ENCODE assay signal across 22 cellular contexts in genomic region chr10:131435760-131436448, GRCh38.
"Had no signal": no experiment of that assay in that cellular context is flagged by ENCODE, and none has a peak within 500 bp of the region (broad histone marks: within the 10 kb centered on the region; RNA-seq: fewer than 3 reads in every experiment).

No MANE protein-coding gene starts in this region.

- H3K27me3 ChIP-seq: pancreas had no signal

- H3K36me3 ChIP-seq: heart right ventricle, left lung, pancreas, spleen, suprapubic skin, tibial artery, upper lobe of right lung had no signal

- H3K9me3 Mint-ChIP-seq: activated naive CD4-positive, alpha-beta T cell treated with anti-CD3 and anti-CD28 coated beads, Interleukin-2, amount 10 ng/mL, durations not matched to agents 7 days and 5 days; activated naive CD8-positive, alpha-beta T cell treated with anti-CD3 and anti-CD28 coated beads, Interleukin-2, amount 10 ng/mL, durations not matched to agents 7 days and 5 days; activated T-cell treated with anti-CD3 and anti-CD28 coated beads, Interleukin-2, amount 50 U/mL, for 72 hours; T-helper 2 cell treated with Interferon-gamma antibody and Interleukin-4, amounts not matched to agents 5 μg/mL and 100 μg/mL, for 36 hours had no signal

- H3K4me3 Mint-ChIP-seq: activated CD4-positive, alpha-beta T cell treated with anti-CD3 and anti-CD28 coated beads for 36 hours; activated naive CD4-positive, alpha-beta T cell treated with anti-CD3 and anti-CD28 coated beads, Interleukin-2, amount 10 ng/mL, durations not matched to agents 7 days and 5 days; activated naive CD8-positive, alpha-beta T cell treated with anti-CD3 and anti-CD28 coated beads, Interleukin-2, amount 10 ng/mL, durations not matched to agents 7 days and 5 days; activated T-cell treated with anti-CD3 and anti-CD28 coated beads, Interleukin-2, amount 50 U/mL, for 72 hours; effector memory CD8-positive, alpha-beta T cell; T-helper 2 cell treated with Interferon-gamma antibody and Interleukin-4, amounts not matched to agents 5 μg/mL and 100 μg/mL, for 36 hours had no signal

- H3K36me3 Mint-ChIP-seq: activated naive CD4-positive, alpha-beta T cell treated with anti-CD3 and anti-CD28 coated beads, Interleukin-2, amount 10 ng/mL, durations not matched to agents 7 days and 5 days; activated naive CD8-positive, alpha-beta T cell treated with anti-CD3 and anti-CD28 coated beads, Interleukin-2, amount 10 ng/mL, durations not matched to agents 7 days and 5 days had no signal

- DNase-seq: activated CD4-positive, alpha-beta T cell treated with anti-CD3 and anti-CD28 coated beads for 36 hours; activated CD4-positive, CD25-positive, alpha-beta regulatory T cell; activated naive CD4-positive, alpha-beta T cell treated with anti-CD3 and anti-CD28 coated beads, Interleukin-2, amount 10 ng/mL, durations not matched to agents 7 days and 5 days; activated naive CD8-positive, alpha-beta T cell treated with anti-CD3 and anti-CD28 coated beads, Interleukin-2, amount 10 ng/mL, durations not matched to agents 7 days and 5 days; activated T-cell treated with anti-CD3 and anti-CD28 coated beads for 4 hours; activated T-cell treated with anti-CD3 and anti-CD28 coated beads, Interleukin-2, amount 50 U/mL, for 72 hours; amniotic stem cell; cortex of kidney; effector memory CD8-positive, alpha-beta T cell; erythroblast; heart right ventricle; pancreas; psoas muscle; spleen; stimulated activated naive CD4-positive, alpha-beta T cell; T-helper 1 cell; tibial artery; upper lobe of right lung had no signal

- H3K4me1 Mint-ChIP-seq: activated CD4-positive, alpha-beta T cell treated with anti-CD3 and anti-CD28 coated beads for 36 hours; activated naive CD4-positive, alpha-beta T cell treated with anti-CD3 and anti-CD28 coated beads, Interleukin-2, amount 10 ng/mL, durations not matched to agents 7 days and 5 days; activated naive CD8-positive, alpha-beta T cell treated with anti-CD3 and anti-CD28 coated beads, Interleukin-2, amount 10 ng/mL, durations not matched to agents 7 days and 5 days had no signal

- H3K4me1 ChIP-seq: heart right ventricle, left lung, pancreas, psoas muscle, spleen, upper lobe of right lung had no signal

- H3K27me3 Mint-ChIP-seq: activated naive CD4-positive, alpha-beta T cell treated with anti-CD3 and anti-CD28 coated beads, Interleukin-2, amount 10 ng/mL, durations not matched to agents 7 days and 5 days had no signal

- H3K9me3 ChIP-seq: heart right ventricle, left lung, pancreas, psoas muscle, spleen, suprapubic skin, tibial artery, upper lobe of right lung had no signal

- H3K27ac ChIP-seq: heart right ventricle, left lung, pancreas, psoas muscle, spleen, suprapubic skin, tibial artery, upper lobe of right lung had no signal

- H3K27ac Mint-ChIP-seq: activated CD4-positive, alpha-beta T cell treated with anti-CD3 and anti-CD28 coated beads for 36 hours; activated naive CD4-positive, alpha-beta T cell treated with anti-CD3 and anti-CD28 coated beads, Interleukin-2, amount 10 ng/mL, durations not matched to agents 7 days and 5 days; activated naive CD8-positive, alpha-beta T cell treated with anti-CD3 and anti-CD28 coated beads, Interleukin-2, amount 10 ng/mL, durations not matched to agents 7 days and 5 days; activated T-cell treated with anti-CD3 and anti-CD28 coated beads, Interleukin-2, amount 50 U/mL, for 72 hours; effector memory CD8-positive, alpha-beta T cell; T-helper 2 cell treated with Interferon-gamma antibody and Interleukin-4, amounts not matched to agents 5 μg/mL and 100 μg/mL, for 36 hours had no signal

- H3K4me3 ChIP-seq: heart right ventricle, left lung, lung, pancreas, psoas muscle, spleen, suprapubic skin, tibial artery, upper lobe of right lung had no signal
